Comparison of ENCODE assay signal across 8 cellular contexts in genomic region chr12:47686645-47687240, GRCh38. TPM values are rescaled to one million over a fixed set of nuclear protein-coding genes. Genes with fewer than 3 reads are reported as not detected.
DNase-seq lines count a peak whose midpoint lies in the region; ATAC-seq and TF ChIP-seq lines count a peak whose summit lies in the region.

No MANE protein-coding gene starts in this region.

- no peak overlapping the region for H3K27ac ChIP-seq in left lung

- peaks cover 0 to 27% of the 10 kb centered on the region in 2 donors for H3K36me3 ChIP-seq in left lung

- in situ Hi-C loops in T47D (cut with HindIII; ENCODE audit: low pct_unique_long_range_greater_than_20kb, low sequenced_read_pairs): no loop called here

- intact Hi-C loops in left lung (cut with DNase I): no loop called here

- H3K4me1 ChIP-seq in left lung: no peaks in the 10 kb centered on the region

- H3K27me3 ChIP-seq in left lung: no peaks in the 10 kb centered on the region

- H3K9me3 ChIP-seq in left lung: no peaks in the 10 kb centered on the region

- H3K4me3 ChIP-seq in left lung: no peak overlapping the region

- peak; percentile 18 for DNase-seq in COR-L47 (lab: John Stamatoyannopoulos, UW)
- peak; percentile 49 for DNase-seq in NCI-H82 (lab: John Stamatoyannopoulos, UW)
- DNase-seq in T47D (ENCODE audit: low read depth in 1 of 2, low spot score in 1 of 2): peak; percentile 57 to 61
- no peak for DNase-seq in left lung
- no peak for DNase-seq in SKM-1 treated with dmso at 0.1 percent for 144 hours (lab: John Stamatoyannopoulos, UW; ENCODE audit: unreplicated experiment)
- no peak for DNase-seq in activated gamma-delta T cell treated with Interleukin-2 at 50 U/mL for 16 hours

- TF ChIP-seq CTCF in left lung (IDR thresholded peaks at IDR 0.05): peak; percentile 19 to 51

- ATAC-seq in GM21390 (IDR thresholded peaks at IDR 0.05; ENCODE audit: unreplicated experiment) (peak; percentile 54), left lung (peak; percentile 77), HG03571 (IDR thresholded peaks at IDR 0.05; ENCODE audit: unreplicated experiment) (no peak)

RNA-seq across cellular contexts. Expression of gene RPAP3, which starts 19.1 kb away (rescaled TPM):
- total RNA-seq in left lung: 10 to 100 TPM; 18.5 to 20.7 TPM

RNA-seq across cellular contexts. Expression of gene ENDOU, which starts 38.5 kb away (rescaled TPM):
- not detected for total RNA-seq in left lung

Comparison
In these comparisons a context has a peak if more than half of its experiments do, and no peak if none do; other contexts are left out.
1. DNase-seq: peak in COR-L47 (single experiment), NCI-H82 (single experiment) and T47D (2 of 2); none in left lung (0 of 2), SKM-1 treated with dmso at 0.1 percent for 144 hours (single experiment) and activated gamma-delta T cell treated with Interleukin-2 at 50 U/mL for 16 hours (single experiment).